In genomic region chr12:121806556-121807308, GRCh38 we compare ENCODE assay signal across 8 cellular contexts. TPM values are rescaled to one million over a fixed set of nuclear protein-coding genes. Genes with fewer than 3 reads are reported as not detected.
A peak's percentile ranks its signal among the peaks of the same experiment; 100 is the strongest.
DNase-seq lines count a peak whose midpoint lies in the region; ATAC-seq and TF ChIP-seq lines count a peak whose summit lies in the region.

No MANE protein-coding gene starts in this region.

- H3K9me3 ChIP-seq in CD4-positive, alpha-beta T cell (ENCODE audit: control insufficient read depth, low read length) = no peaks in the 10 kb centered on the region
- no peaks in the 10 kb centered on the region for H3K9me3 ChIP-seq in mucosa of stomach (ENCODE audit: control insufficient read depth, low read length)

- peak overlapping the region; percentile 54 for H3K27ac ChIP-seq in CD4-positive, alpha-beta T cell (ENCODE audit: low read depth, low read length)

- peak overlapping the region; percentile 82 for H3K27ac Mint-ChIP-seq in CD4-positive, alpha-beta T cell

- CTCF ChIA-PET in CD4-positive, alpha-beta T cell (lab: Charles Lee) = interaction anchor here (0.8 to 16.5 kb wide), 3 partner anchors 11 to 82 kb away, joined by 3 to 746 read pairs (median 8); partner anchors contain the start of genes PSMD9 and RHOF

- no peak for DNase-seq in CD4-positive, alpha-beta T cell
- DNase-seq in LNCaP clone FGC (ENCODE audit: low read depth) (no peak), cerebellar cortex (ENCODE audit: low spot score) (peak; percentile 75), OCI-M2 (lab: John Stamatoyannopoulos, UW; ENCODE audit: unreplicated experiment) (no peak)

- TF ChIP-seq CTCF in CD4-positive, alpha-beta T cell (IDR thresholded peaks at IDR 0.05) = no peak
- no peak for TF ChIP-seq CTCF in LNCaP clone FGC (IDR thresholded peaks at IDR 0.05; ENCODE audit: control insufficient read depth, extremely low read depth, insufficient read depth)

- H3K4me3 Mint-ChIP-seq in CD4-positive, alpha-beta T cell = peak overlapping the region; percentile 97

- no peaks in the 10 kb centered on the region for H3K27me3 ChIP-seq in CD4-positive, alpha-beta T cell (ENCODE audit: control insufficient read depth, insufficient read depth, low read length)
- no peaks in the 10 kb centered on the region for H3K27me3 ChIP-seq in mucosa of stomach (ENCODE audit: control insufficient read depth, insufficient read depth, low read length)

- H3K27me3 Mint-ChIP-seq in CD4-positive, alpha-beta T cell = no peaks in the 10 kb centered on the region

- H3K4me3 ChIP-seq in LNCaP clone FGC (ENCODE audit: low read depth, low read length) = peak overlapping the region; percentile 62
- peak overlapping the region; percentile 31 for H3K4me3 ChIP-seq in mucosa of stomach (ENCODE audit: low read length)

- H3K9me3 Mint-ChIP-seq in CD4-positive, alpha-beta T cell = no peaks in the 10 kb centered on the region

- H3K4me1 ChIP-seq in mucosa of stomach (ENCODE audit: control insufficient read depth, insufficient read depth, low read length) = peaks cover 32% of the 10 kb centered on the region

- H3K36me3 Mint-ChIP-seq in CD4-positive, alpha-beta T cell (ENCODE audit: low read depth) = peaks cover 63% of the 10 kb centered on the region

- POLR2A ChIA-PET in CD4-positive, alpha-beta T cell (lab: Charles Lee) = interaction anchor here (1.0 to 34.6 kb wide), 7 partner anchors 8 to 180 kb away, joined by 3 to 1869 read pairs (median 6); partner anchors contain the start of genes PSMD9, RHOF, SETD1B and TMEM120B

- no peak for ATAC-seq in CD4-positive, alpha-beta T cell (ENCODE audit: poor library complexity)
- ATAC-seq in GM21825 (IDR thresholded peaks at IDR 0.05; ENCODE audit: unreplicated experiment) (no peak), GM19452 (IDR thresholded peaks at IDR 0.05; ENCODE audit: unreplicated experiment) (no peak), GM21529 (IDR thresholded peaks at IDR 0.05; ENCODE audit: unreplicated experiment) (no peak)

- H3K4me1 Mint-ChIP-seq in CD4-positive, alpha-beta T cell (ENCODE audit: low read depth) = peaks cover 47% of the 10 kb centered on the region

- H3K9ac ChIP-seq in mucosa of stomach (ENCODE audit: low read length) = peak overlapping the region; percentile 19

- intact Hi-C loops in CD4-positive, alpha-beta T cell (cut with DNase I, micrococcal nuclease) = no loop called here

- peaks cover 8% of the 10 kb centered on the region for H3K36me3 ChIP-seq in mucosa of stomach (ENCODE audit: control insufficient read depth, insufficient read depth, low read length)

RNA-seq across cellular contexts. Expression of gene SETD1B, which starts 2.9 kb away (rescaled TPM):
- total RNA-seq in CD4-positive, alpha-beta T cell = 100 to 1,000 TPM; 146 to 151 TPM

RNA-seq across cellular contexts. Expression of gene RHOF, which starts 13.2 kb away (rescaled TPM):
- total RNA-seq in CD4-positive, alpha-beta T cell = 100 to 1,000 TPM; 155 to 164 TPM

RNA-seq across cellular contexts. Expression of gene HPD, which starts 51.9 kb away (rescaled TPM):
- total RNA-seq in CD4-positive, alpha-beta T cell = not detected
